In genomic region chr14:104957146-104958113, GRCh38 we compare ENCODE assay signal across 25 cellular contexts. TPM values are rescaled to one million over a fixed set of nuclear protein-coding genes. Genes with fewer than 3 reads are reported as not detected.
DNase-seq lines count a peak whose midpoint lies in the region; ATAC-seq, FAIRE-seq and TF ChIP-seq lines count a peak whose summit lies in the region.
"Had no signal": no experiment of that assay in that cellular context is flagged by ENCODE, and none has a peak within 500 bp of the region (broad histone marks: within the 10 kb centered on the region; RNA-seq: fewer than 3 reads in every experiment).

No MANE protein-coding gene starts in this region.

- no peaks in the 10 kb centered on the region for H3K9me3 Mint-ChIP-seq in chondrocyte (ENCODE audit: low read depth)
- H3K9me3 Mint-ChIP-seq in type B pancreatic cell, result no peaks in the 10 kb centered on the region
- H3K9me3 Mint-ChIP-seq: activated T-cell treated with anti-CD3 and anti-CD28 coated beads, Interleukin-2, amount 50 U/mL, for 72 hours had no signal

- H3K4me3 Mint-ChIP-seq in chondrocyte (ENCODE audit: unreplicated experiment) (no peak overlapping the region), type B pancreatic cell (no peak overlapping the region)
- H3K4me3 Mint-ChIP-seq: activated T-cell treated with anti-CD3 and anti-CD28 coated beads, Interleukin-2, amount 50 U/mL, for 72 hours; H9 had no signal

- FAIRE-seq in D721Med (lab: Jason Lieb, UNC), result no peak
- FAIRE-seq: GM19239 had no signal

- TF ChIP-seq CTCF in left ventricle myocardium inferior (IDR thresholded peaks at IDR 0.05; ENCODE audit: borderline replicate concordance) (no peak), chondrocyte (IDR thresholded peaks at IDR 0.05) (no peak), left lung (IDR thresholded peaks at IDR 0.05) (no peak), D721Med (IDR thresholded peaks at IDR 0.05; ENCODE audit: insufficient read depth, missing control alignments) (no peak), type B pancreatic cell (conservative IDR thresholded peaks at IDR 0.05) (no peak)

- DNase-seq in left ventricle myocardium inferior (peak; percentile 9), cardiac septum (ENCODE audit: low spot score) (no peak), chondrocyte (ENCODE audit: low spot score) (no peak), left lung (no peak), D721Med (ENCODE audit: insufficient read length, low spot score) (no peak), AG08395 (ENCODE audit: low spot score) (no peak), EL (no peak), type B pancreatic cell (ENCODE audit: extremely low spot score, unreplicated experiment) (no peak)
- DNase-seq: activated CD4-positive, CD25-positive, alpha-beta regulatory T cell; activated naive CD4-positive, alpha-beta T cell treated with Interleukin-2 at 50 U/mL for 16 hours; activated T-cell treated with anti-CD3 and anti-CD28 coated beads, Interleukin-2, amount 50 U/mL, for 72 hours; brain microvascular endothelial cell; DMS79; H9; NCI-H1417; NCI-H2081 treated with DMSO at 0.1 percent for 48 hours; NCI-H510A; retina; SJCRH30; stimulated activated CD4-positive, alpha-beta T cell treated with anti-CD3 and anti-CD28 coated beads, Interleukin-2, amount 100 ng/mL, for 24 hours; T1000 had no signal

- no peaks in the 10 kb centered on the region for H3K4me1 ChIP-seq in left ventricle myocardium inferior
- no peaks in the 10 kb centered on the region for H3K4me1 ChIP-seq in left lung
- H3K4me1 ChIP-seq: BLaER1, SJCRH30, tibial artery had no signal

- H3K4me3 ChIP-seq in left ventricle myocardium inferior (no peak overlapping the region), left lung (no peak overlapping the region)
- H3K4me3 ChIP-seq: BLaER1, SJCRH30, smooth muscle cell, tibial artery had no signal

- H3K27ac Mint-ChIP-seq in chondrocyte (ENCODE audit: unreplicated experiment) (peak overlapping the region; percentile 53), type B pancreatic cell (no peak overlapping the region)
- H3K27ac Mint-ChIP-seq: activated T-cell treated with anti-CD3 and anti-CD28 coated beads, Interleukin-2, amount 50 U/mL, for 72 hours; H9 had no signal

- H3K27me3 Mint-ChIP-seq in chondrocyte (ENCODE audit: low read depth) (no peaks in the 10 kb centered on the region), type B pancreatic cell (peaks cover 36% of the 10 kb centered on the region)

- H3K27me3 ChIP-seq in left ventricle myocardium inferior (ENCODE audit: low read depth) (peaks cover 49% of the 10 kb centered on the region), left lung (peaks cover 0 to 5% of the 10 kb centered on the region in 2 donors)
- H3K27me3 ChIP-seq: BLaER1, brain microvascular endothelial cell, tibial artery had no signal

- H3K4me1 Mint-ChIP-seq in chondrocyte (ENCODE audit: low read depth) (peaks cover 27% of the 10 kb centered on the region), type B pancreatic cell (ENCODE audit: unreplicated experiment) (no peaks in the 10 kb centered on the region)
- H3K4me1 Mint-ChIP-seq: H9 had no signal

- ATAC-seq in left lung, result peak; percentile 40
- ATAC-seq: activated T-cell treated with anti-CD3 and anti-CD28 coated beads, Interleukin-2, amount 50 U/mL, for 72 hours had no signal

- H3K9me3 ChIP-seq in left ventricle myocardium inferior (replicated peaks) (no peaks in the 10 kb centered on the region), left lung (no peaks in the 10 kb centered on the region)
- H3K9me3 ChIP-seq: BLaER1, SJCRH30, tibial artery had no signal

- H3K36me3 ChIP-seq in left ventricle myocardium inferior, result no peaks in the 10 kb centered on the region
- H3K36me3 ChIP-seq in left lung, result no peaks in the 10 kb centered on the region
- H3K36me3 ChIP-seq: SJCRH30 had no signal

- H3K27ac ChIP-seq in left ventricle myocardium inferior (replicated peaks) (no peak overlapping the region), left lung (no peak overlapping the region)
- H3K27ac ChIP-seq: BLaER1, brain microvascular endothelial cell, SJCRH30, tibial artery had no signal

- peaks cover 51% of the 10 kb centered on the region for H3K36me3 Mint-ChIP-seq in chondrocyte (ENCODE audit: low read depth)
- no peaks in the 10 kb centered on the region for H3K36me3 Mint-ChIP-seq in type B pancreatic cell

- intact Hi-C loops in left ventricle myocardium inferior (cut with micrococcal nuclease) (no loop called here), cardiac septum (cut with DNase I) (no loop called here), left lung (cut with DNase I) (no loop called here)

RNA-seq across cellular contexts. Expression of gene AHNAK2, which starts 20.7 kb away (rescaled TPM):
- total RNA-seq in left ventricle myocardium inferior (2.5 TPM), cardiac septum (4.6 TPM), chondrocyte (271 to 361 TPM (median 274 TPM) in 3 replicates), left lung (10 to 100 TPM; 22.1 to 22.3 TPM), type B pancreatic cell (ENCODE audit: low replicate concordance) (1.1 and 2.0 TPM in 2 replicates)

RNA-seq across cellular contexts. Expression of gene CLBA1, which starts 28.2 kb away (rescaled TPM):
- total RNA-seq in left ventricle myocardium inferior (2.4 TPM), cardiac septum (2.7 TPM), chondrocyte (6.0 to 6.3 TPM (median 6.3 TPM) in 3 replicates), left lung (1 to 10 TPM; 7.1 to 8.5 TPM), type B pancreatic cell (ENCODE audit: low replicate concordance) (16.2 and 18.8 TPM in 2 replicates)

RNA-seq across cellular contexts. Expression of gene PLD4, which starts 32.8 kb away (rescaled TPM):
- total RNA-seq in left ventricle myocardium inferior (0.44 TPM), cardiac septum (0.51 TPM), chondrocyte (0.07 to 0.10 TPM in 2 of 3 replicates, not detected in the other), left lung (under 1 TPM; 0.76 to 0.93 TPM), type B pancreatic cell (ENCODE audit: low replicate concordance) (0.17 TPM in 2 replicates)
- total RNA-seq: H9, SJCRH30 had no signal

Comparison
In these comparisons a context has a peak if more than half of its experiments do, and no peak if none do; other contexts are left out.
1. RNA of gene AHNAK2, which starts 20.7 kb away (total RNA-seq): 271 to 361 TPM in chondrocyte; 22.1 to 22.3 TPM in left lung, 4.6 TPM in cardiac septum (single experiment), 2.5 TPM in left ventricle myocardium inferior (single experiment) and 1.1 to 2.0 TPM in type B pancreatic cell; every median in the first group is over 10 times any median in the second.